ENCODE assay signal across 9 cellular contexts in the genomic region with DNA sequence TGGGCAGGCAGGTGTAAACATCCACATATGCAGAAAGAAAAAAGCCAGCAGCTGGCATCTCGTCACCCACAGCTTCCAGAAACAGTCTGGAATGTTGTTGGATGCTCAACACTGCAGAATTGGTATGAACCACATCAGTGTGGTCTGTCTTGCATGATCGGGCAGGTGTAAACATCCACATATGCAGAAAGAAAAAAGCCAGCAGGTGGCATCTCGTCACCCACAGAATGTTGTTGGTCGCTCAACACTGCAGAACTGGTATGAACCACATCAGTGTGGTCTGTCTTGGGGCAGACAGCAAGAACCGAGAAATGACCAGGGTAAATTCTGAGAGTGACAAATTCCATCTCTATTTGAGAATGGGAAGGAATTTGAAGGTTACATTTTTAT. TPM values are rescaled to one million over a fixed set of nuclear protein-coding genes. Genes with fewer than 3 reads are reported as not detected.
DNase-seq lines count a peak whose midpoint lies in the region; ATAC-seq and TF ChIP-seq lines count a peak whose summit lies in the region.
"Had no signal": no experiment of that assay in that cellular context is flagged by ENCODE, and none has a peak within 500 bp of the region (broad histone marks: within the 10 kb centered on the region; RNA-seq: fewer than 3 reads in every experiment).

No MANE protein-coding gene starts in this region.

- TF ChIP-seq CTCF in HCT116 (IDR thresholded peaks at IDR 0.05 in 2 of 3, conservative IDR thresholded peaks at IDR 0.05 in 1 of 3; ENCODE audit: borderline replicate concordance in 1 of 3, insufficient read depth in 1 of 3, low read depth in 2 of 3, low read length in 2 of 3) (peak in 2 of 3 experiments; percentile 5 to 13; a peak in 1 of 6 replicates), smooth muscle cell (IDR thresholded peaks at IDR 0.05; ENCODE audit: borderline replicate concordance, insufficient read depth, poor library complexity, severe bottlenecking) (no peak), BE2C (IDR thresholded peaks at IDR 0.05; ENCODE audit: low read depth, low read length) (no peak)

- H3K79me2 ChIP-seq in HCT116 (ENCODE audit: insufficient read depth, low read length) (no peaks in the 10 kb centered on the region), smooth muscle cell (ENCODE audit: low read depth) (no peaks in the 10 kb centered on the region)

- peak; percentile 74 for ATAC-seq in HCT116

- H3K27me3 ChIP-seq in HCT116 (ENCODE audit: insufficient read depth, low read length) (no peaks in the 10 kb centered on the region), smooth muscle cell (ENCODE audit: low read depth) (peaks cover 10% of the 10 kb centered on the region), BE2C (no peaks in the 10 kb centered on the region)

- DNase-seq in NCI-H510A treated with DMSO at 0.1 percent for 48 hours (lab: John Stamatoyannopoulos, UW) (peak; percentile 36), NCI-H510A (lab: John Stamatoyannopoulos, UW) (no peak), HCT116 (ENCODE audit: low read depth, low spot score) (no peak), NCI-H1694 treated with DMSO at 0.1 percent for 48 hours (lab: John Stamatoyannopoulos, UW) (peak; percentile 69), nucleus accumbens (lab: John Stamatoyannopoulos, UW) (no peak), smooth muscle cell (lab: John Stamatoyannopoulos, UW; ENCODE audit: unreplicated experiment) (no peak), BE2C (no peak)

- H3K9me3 ChIP-seq in HCT116 (ENCODE audit: control insufficient read depth in 1 of 2, insufficient read depth in 1 of 2, low read depth in 1 of 2, low read length in 2 of 2) (no peaks in the 10 kb centered on the region), smooth muscle cell (replicated peaks; ENCODE audit: low read depth) (no peaks in the 10 kb centered on the region), BE2C (no peaks in the 10 kb centered on the region)

- H2AFZ ChIP-seq in HCT116 (ENCODE audit: low read depth, low read length, poor library complexity, severe bottlenecking) (peak overlapping the region; percentile 8), smooth muscle cell (ENCODE audit: low read depth) (no peak overlapping the region)

- H3K9me2 ChIP-seq in HCT116 (ENCODE audit: insufficient read depth), result no peaks in the 10 kb centered on the region

- H3F3A ChIP-seq in smooth muscle cell (ENCODE audit: low read depth), result no peaks in the 10 kb centered on the region

- CTCF ChIA-PET in HCT116 (lab: Charles Lee), result interaction anchor here (0.8 to 1.2 kb wide), 4 partner anchors 8 to 658 kb away, joined by 3 to 5 read pairs (median 4); no protein-coding TSS in a partner anchor

- H3K9ac ChIP-seq in HCT116 (ENCODE audit: low read length) (no peak overlapping the region), smooth muscle cell (ENCODE audit: low read depth) (no peak overlapping the region)

- 73% methylated on average over 5 of the region's 5 CpGs for WGBS in smooth muscle cell (ENCODE audit: low lambda C conversion rate)

- peak; percentile 39 for TF ChIP-seq RAD21 in HCT116 (IDR thresholded peaks at IDR 0.05; ENCODE audit: low read depth)

- H4K20me1 ChIP-seq in HCT116 (ENCODE audit: insufficient read depth) (no peaks in the 10 kb centered on the region), smooth muscle cell (ENCODE audit: low read depth) (no peaks in the 10 kb centered on the region)

- no peaks in the 10 kb centered on the region for H3K36me3 ChIP-seq in HCT116 (ENCODE audit: control insufficient read depth in 1 of 2, insufficient read depth in 2 of 2, low read length in 2 of 2)
- H3K36me3 ChIP-seq in smooth muscle cell (ENCODE audit: low read depth), result no peaks in the 10 kb centered on the region
- no peaks in the 10 kb centered on the region for H3K36me3 ChIP-seq in BE2C

- POLR2A ChIA-PET in HCT116 (lab: Charles Lee), result no interaction called here

- H3K27ac ChIP-seq in HCT116 (ENCODE audit: low read depth, low read length), result no peak overlapping the region
- H3K27ac ChIP-seq in cingulate gyrus (ENCODE audit: low read depth, low read length), result peak overlapping the region; percentile 2
- no peak overlapping the region for H3K27ac ChIP-seq in smooth muscle cell (ENCODE audit: low read depth)
- H3K27ac ChIP-seq: C4-2B had no signal

- H3K4me1 ChIP-seq in HCT116 (ENCODE audit: control insufficient read depth in 1 of 2, insufficient read depth in 2 of 2, low read length in 2 of 2) (no peaks in the 10 kb centered on the region), smooth muscle cell (ENCODE audit: low read depth) (no peaks in the 10 kb centered on the region), BE2C (no peaks in the 10 kb centered on the region)

- H3K4me3 ChIP-seq in HCT116 (replicated peaks in 1 of 2; ENCODE audit: low read depth in 1 of 2, low read length in 2 of 2) (no peak overlapping the region), smooth muscle cell (no peak overlapping the region), BE2C (ENCODE audit: low read depth, low read length) (no peak overlapping the region)

- BruUV-seq in HCT116 (replicated peaks; lab: Mats Ljungman, UMichigan), result no TSS peak

- intact Hi-C loops in HCT116 (cut with micrococcal nuclease), result loop anchor here (1.0 to 10.0 kb wide), 6 partner anchors 71 to 1028 kb away; no protein-coding TSS in a partner anchor

- no peak for TF ChIP-seq POLR2A in HCT116 (IDR thresholded peaks at IDR 0.05; ENCODE audit: borderline replicate concordance, extremely low read depth, insufficient read depth, insufficient read length)

- RAD21 ChIA-PET in HCT116 (lab: Charles Lee; ENCODE audit: low non-redundant PET in 1 of 2, low total read pairs in 2 of 2, uncharacterized antibody in 2 of 2, unreplicated experiment in 2 of 2), result interaction anchor here in 1 of 2 experiments (0.6 kb wide), 1 partner anchor 116 kb away, joined by 3 read pairs; no protein-coding TSS in a partner anchor

- H3K4me2 ChIP-seq in HCT116 (ENCODE audit: low read length) (no peak overlapping the region), smooth muscle cell (no peak overlapping the region)

TF ChIP-seq in HCT116, 20 proteins besides CTCF, POLR2A, EP300 and RAD21:
- TF ChIP-seq SIN3A (IDR thresholded peaks at IDR 0.05; ENCODE audit: low read depth) (no peak), SP1 (IDR thresholded peaks at IDR 0.05; ENCODE audit: low read depth) (no peak), YY1 (IDR thresholded peaks at IDR 0.05; ENCODE audit: extremely low read depth, insufficient replicate concordance, low read depth, low read length) (no peak), EGR1 (IDR thresholded peaks at IDR 0.05; ENCODE audit: low read depth) (no peak), JUND (IDR thresholded peaks at IDR 0.05) (no peak), POLR2AphosphoS5 (IDR thresholded peaks at IDR 0.05; ENCODE audit: low read depth, low read length) (no peak), ZFX (IDR thresholded peaks at IDR 0.05) (no peak), EZH2phosphoT487 (IDR thresholded peaks at IDR 0.05; ENCODE audit: borderline replicate concordance) (no peak), ELF1 (IDR thresholded peaks at IDR 0.05; ENCODE audit: borderline replicate concordance, low read depth) (no peak), FOSL1 (IDR thresholded peaks at IDR 0.05; ENCODE audit: low read depth) (no peak), CEBPB (IDR thresholded peaks at IDR 0.05; ENCODE audit: low read depth) (no peak), REST (IDR thresholded peaks at IDR 0.05; ENCODE audit: low read depth) (no peak), SRF (IDR thresholded peaks at IDR 0.05; ENCODE audit: low read depth) (no peak), ZNF274 (IDR thresholded peaks at IDR 0.05; ENCODE audit: low read depth, low read length) (no peak)
TF ChIP-seq in HCT116: peak in this region for 0.

RNA-seq across cellular contexts. Expression of gene DOCK10, which starts 39.6 kb away (rescaled TPM):
- total RNA-seq in HCT116 (2021; ENCODE audit: unreplicated experiment), result 0.54 TPM
- not detected in 2 replicates for polyA plus RNA-seq in HCT116 (2012)
- total RNA-seq in smooth muscle cell, result 0.04 TPM in 2 replicates
- not detected in 2 replicates for polyA plus RNA-seq in smooth muscle cell
- polyA plus RNA-seq in BE2C (2012; ENCODE audit: insufficient read depth, insufficient read length, low read depth), result 0.52 TPM

Comparison
In these comparisons a context has a peak if more than half of its experiments do, and no peak if none do; other contexts are left out.
1. DNase-seq: peak in NCI-H510A treated with DMSO at 0.1 percent for 48 hours (single experiment) and NCI-H1694 treated with DMSO at 0.1 percent for 48 hours (single experiment); none in NCI-H510A (single experiment), HCT116 (single experiment), nucleus accumbens (0 of 56), smooth muscle cell (single experiment) and BE2C (single experiment).
2. CTCF ChIP-seq: peak in HCT116 (2 of 3); none in smooth muscle cell (single experiment) and BE2C (single experiment).